Comparison of ENCODE assay signal across 19 cellular contexts in genomic region chr4:108033348-108033747, GRCh38. TPM values are rescaled to one million over a fixed set of nuclear protein-coding genes. Genes with fewer than 3 reads are reported as not detected.
DNase-seq lines count a peak whose midpoint lies in the region; ATAC-seq and TF ChIP-seq lines count a peak whose summit lies in the region.
"Had no signal": no experiment of that assay in that cellular context is flagged by ENCODE, and none has a peak within 500 bp of the region (broad histone marks: within the 10 kb centered on the region; RNA-seq: fewer than 3 reads in every experiment).

No MANE protein-coding gene starts in this region.

- TF ChIP-seq CTCF in left ventricle myocardium inferior (IDR thresholded peaks at IDR 0.05; ENCODE audit: borderline replicate concordance): no peak
- TF ChIP-seq CTCF in MM.1S (IDR thresholded peaks at IDR 0.05; ENCODE audit: low read length): no peak
- TF ChIP-seq CTCF in gastrocnemius medialis (IDR thresholded peaks at IDR 0.05 in 4 of 5, conservative IDR thresholded peaks at IDR 0.05 in 1 of 5): no peak

- no peaks in the 10 kb centered on the region for H3K27me3 Mint-ChIP-seq in activated naive CD8-positive, alpha-beta T cell

- H3K36me3 Mint-ChIP-seq in activated naive CD8-positive, alpha-beta T cell: peaks cover 6% of the 10 kb centered on the region

- H3K9me2 ChIP-seq in MM.1S (replicated peaks; ENCODE audit: insufficient read depth, low read length): no peaks in the 10 kb centered on the region

- H3K4me1 ChIP-seq in left ventricle myocardium inferior (peaks cover 15% of the 10 kb centered on the region), MM.1S (ENCODE audit: low read length) (peaks cover 79% of the 10 kb centered on the region), subcutaneous abdominal adipose tissue (ENCODE audit: control insufficient read depth in 5 of 5, insufficient read depth in 5 of 5, low read length in 5 of 5) (peaks cover 0 to 14% (median 3%) of the 10 kb centered on the region in 5 donors), gastrocnemius medialis (peaks cover 0 to 6% of the 10 kb centered on the region in 2 donors)
- H3K4me1 ChIP-seq: HAP-1 had no signal

- H3K36me3 ChIP-seq in left ventricle myocardium inferior (peaks cover 67% of the 10 kb centered on the region), MM.1S (replicated peaks; ENCODE audit: insufficient read depth, low read length) (no peaks in the 10 kb centered on the region), subcutaneous abdominal adipose tissue (ENCODE audit: control insufficient read depth in 5 of 5, insufficient read depth in 5 of 5, low read length in 5 of 5) (peaks cover 16 to 68% (median 55%) of the 10 kb centered on the region in 5 donors), gastrocnemius medialis (peaks cover 2 to 67% of the 10 kb centered on the region in 2 donors)

- no peaks in the 10 kb centered on the region for H3K9me3 ChIP-seq in left ventricle myocardium inferior (replicated peaks)
- H3K9me3 ChIP-seq in MM.1S (replicated peaks; ENCODE audit: insufficient read depth, low read length): no peaks in the 10 kb centered on the region
- no peaks in the 10 kb centered on the region for H3K9me3 ChIP-seq in subcutaneous abdominal adipose tissue (ENCODE audit: control insufficient read depth in 5 of 5, low read length in 5 of 5)
- no peaks in the 10 kb centered on the region for H3K9me3 ChIP-seq in gastrocnemius medialis
- H3K9me3 ChIP-seq: HAP-1 had no signal

- H2AFZ ChIP-seq in MM.1S (ENCODE audit: low read length): no peak overlapping the region
- H2AFZ ChIP-seq: GM23248 had no signal

- H3F3A ChIP-seq in MM.1S (ENCODE audit: insufficient read depth, low read length): peaks cover 30% of the 10 kb centered on the region

- in situ Hi-C loops in gastrocnemius medialis (cut with MboI; ENCODE audit: low sequenced_read_pairs in 4 of 4): no loop called here

- no peaks in the 10 kb centered on the region for H4K20me1 ChIP-seq in MM.1S (ENCODE audit: insufficient read depth, low read length)

- no peak overlapping the region for H3K4me3 Mint-ChIP-seq in activated naive CD8-positive, alpha-beta T cell

- no peak for TF ChIP-seq POLR2A in gastrocnemius medialis (IDR thresholded peaks at IDR 0.05)

- intact Hi-C loops in left ventricle myocardium inferior (cut with micrococcal nuclease): no loop called here
- intact Hi-C loops in Right ventricle myocardium inferior (cut with DNase I): no loop called here
- intact Hi-C loops in gastrocnemius medialis (cut with DNase I; ENCODE audit: low total_unique reads): no loop called here

- H3K4me2 ChIP-seq in MM.1S (ENCODE audit: low read depth, low read length): peak overlapping the region; percentile 24

- H3K4me3 ChIP-seq in left ventricle myocardium inferior (no peak overlapping the region), MM.1S (ENCODE audit: low read length) (no peak overlapping the region), subcutaneous abdominal adipose tissue (ENCODE audit: low read depth in 1 of 5, low read length in 5 of 5) (no peak overlapping the region), gastrocnemius medialis (no peak overlapping the region)
- H3K4me3 ChIP-seq: GM23248, HAP-1 had no signal

- ATAC-seq in Right ventricle myocardium inferior (no peak), HG03520 (IDR thresholded peaks at IDR 0.05; ENCODE audit: unreplicated experiment) (no peak), gastrocnemius medialis (no peak)
- ATAC-seq: PC-3 had no signal

- H3K27me3 ChIP-seq in left ventricle myocardium inferior (ENCODE audit: low read depth) (no peaks in the 10 kb centered on the region), MM.1S (replicated peaks; ENCODE audit: insufficient read depth, low read length) (no peaks in the 10 kb centered on the region), subcutaneous abdominal adipose tissue (ENCODE audit: control insufficient read depth in 5 of 5, insufficient read depth in 4 of 5, low read length in 5 of 5) (no peaks in the 10 kb centered on the region), gastrocnemius medialis (no peaks in the 10 kb centered on the region)

- peaks cover 92% of the 10 kb centered on the region for H3K4me1 Mint-ChIP-seq in activated naive CD8-positive, alpha-beta T cell (ENCODE audit: low read depth)

- H3K27ac Mint-ChIP-seq in activated naive CD8-positive, alpha-beta T cell: peak overlapping the region; percentile 92

- peaks cover 5% of the 10 kb centered on the region; the same call in 1 of the 2 replicates for H3K79me2 ChIP-seq in MM.1S (ENCODE audit: low read length)

- no peaks in the 10 kb centered on the region for H3K9me3 Mint-ChIP-seq in activated naive CD8-positive, alpha-beta T cell (ENCODE audit: low read depth)

- DNase-seq in left ventricle myocardium inferior: no peak
- DNase-seq in Right ventricle myocardium inferior (ENCODE audit: missing footprints): no peak
- peak; percentile 48 for DNase-seq in MM.1S
- no peak for DNase-seq in gastrocnemius medialis
- no peak for DNase-seq in globus pallidus (ENCODE audit: low spot score)
- DNase-seq: C1 segment of cervical spinal cord, DMS 273 treated with DMSO at 0.1 percent for 48 hours, DND-41, GM23248, NCI-H1105 treated with DMSO at 0.1 percent for 48 hours, NCI-H1694, NCI-H2081 treated with DMSO at 0.1 percent for 48 hours, NCI-H774, PC-3, RPMI8226 had no signal

- H3K27ac ChIP-seq in left ventricle myocardium inferior (replicated peaks) (peak overlapping the region; percentile 56), MM.1S (ENCODE audit: low read length) (peak overlapping the region; percentile 97; the same call in 1 of the 2 replicates), subcutaneous abdominal adipose tissue (ENCODE audit: low read depth, low read length) (peak overlapping the region; percentile 11), gastrocnemius medialis (no peak overlapping the region)
- H3K27ac ChIP-seq: GM23248 had no signal

- H3K9ac ChIP-seq in MM.1S (ENCODE audit: low read length) (no peak overlapping the region), subcutaneous abdominal adipose tissue (ENCODE audit: low read length in 5 of 5) (no peak overlapping the region)
- H3K9ac ChIP-seq: GM23248 had no signal

RNA-seq across cellular contexts. Expression of gene HADH, which starts 43.7 kb away (rescaled TPM):
- total RNA-seq in left ventricle myocardium inferior (238 TPM), Right ventricle myocardium inferior (260 TPM), gastrocnemius medialis (100 to 1,000 TPM in 2 of 4 donors, 10 to 100 TPM in 2; 78.0 to 137 (median 105) TPM)

Comparison
In these comparisons a context has a peak if more than half of its experiments do, and no peak if none do; other contexts are left out.
1. H3K27ac ChIP-seq: peak in left ventricle myocardium inferior (single experiment), MM.1S (single experiment) and subcutaneous abdominal adipose tissue (single experiment); none in gastrocnemius medialis (0 of 4).